ENCODE assay signal across 8 cellular contexts in the genomic region with DNA sequence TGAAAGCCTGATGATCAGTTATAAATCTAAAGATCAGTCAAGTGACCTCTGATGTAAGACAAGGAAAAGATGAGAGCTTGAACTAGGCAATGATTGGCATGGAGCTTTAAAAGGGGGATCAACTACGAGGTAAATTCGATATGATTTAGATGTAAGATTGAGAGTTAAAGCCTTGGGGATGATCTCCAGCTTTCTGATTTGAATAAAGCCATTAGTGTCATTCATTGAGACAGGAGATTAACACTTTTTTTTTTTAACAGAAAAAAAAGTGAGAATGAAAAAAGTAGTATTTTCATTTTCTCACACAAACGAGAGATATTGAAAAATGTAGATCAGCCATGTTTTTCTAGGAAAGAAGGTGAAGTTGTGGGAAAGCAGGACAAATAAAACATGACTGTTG.
"Had no signal": no experiment of that assay in that cellular context is flagged by ENCODE, and none has a peak within 500 bp of the region (broad histone marks: within the 10 kb centered on the region; RNA-seq: fewer than 3 reads in every experiment).

No MANE protein-coding gene starts in this region.

- ATAC-seq: GM23338, HepG2 had no signal

- FAIRE-seq: H1, H54, HepG2 had no signal

- DNase-seq: H9, HCEC 1CT, KBM-7 had no signal

- H3K4me2 ChIP-seq: GM23338 had no signal

- H3K27ac ChIP-seq: HL-60 had no signal

- H3K4me3 ChIP-seq: GM23338 had no signal

- H2AFZ ChIP-seq: GM23338 had no signal
